In genomic region chr7:117731455-117731854, GRCh38 we compare ENCODE assay signal across 9 cellular contexts.
DNase-seq lines count a peak whose midpoint lies in the region; ATAC-seq and TF ChIP-seq lines count a peak whose summit lies in the region.
"Had no signal": no experiment of that assay in that cellular context is flagged by ENCODE, and none has a peak within 500 bp of the region (broad histone marks: within the 10 kb centered on the region; RNA-seq: fewer than 3 reads in every experiment).

No MANE protein-coding gene starts in this region.

- H3K9me3 Mint-ChIP-seq in endothelial cell (ENCODE audit: unreplicated experiment) = no peaks in the 10 kb centered on the region
- H3K9me3 Mint-ChIP-seq: brain had no signal

- H3K4me3 ChIP-seq in GM23248 = no peak overlapping the region

- H2AFZ ChIP-seq in GM23248 = no peak overlapping the region

- TF ChIP-seq CTCF in GM13976 (IDR thresholded peaks at IDR 0.05; ENCODE audit: borderline replicate concordance, control extremely low read depth, extremely low read depth, insufficient read depth, missing control alignments) = no peak
- TF ChIP-seq CTCF in endothelial cell (IDR thresholded peaks at IDR 0.05; ENCODE audit: unreplicated experiment) = no peak

- no peaks in the 10 kb centered on the region for H3K36me3 ChIP-seq in GM23248 (ENCODE audit: low read depth)

- DNase-seq in GM13976 (ENCODE audit: low spot score) = peak; percentile 68
- DNase-seq in endothelial cell (ENCODE audit: low spot score) = peak; percentile 6
- DNase-seq in central memory CD4-positive, alpha-beta T cell = no peak
- no peak for DNase-seq in LoVo (ENCODE audit: low spot score)
- DNase-seq in COR-L47 (lab: John Stamatoyannopoulos, UW) = no peak
- no peak for DNase-seq in GM23248

- no peaks in the 10 kb centered on the region for H4K20me1 ChIP-seq in GM23248 (ENCODE audit: insufficient read depth)

- H3K27me3 Mint-ChIP-seq in endothelial cell (ENCODE audit: unreplicated experiment) = no peaks in the 10 kb centered on the region
- H3K27me3 Mint-ChIP-seq: brain had no signal

- H3K27ac ChIP-seq in GM23248 = no peak overlapping the region

- peak; percentile 85 for ATAC-seq in GM19455 (IDR thresholded peaks at IDR 0.05; ENCODE audit: unreplicated experiment)
- ATAC-seq in HG03196 (IDR thresholded peaks at IDR 0.05; ENCODE audit: unreplicated experiment) = peak; percentile 85

- no peak overlapping the region for H3K9ac ChIP-seq in GM23248

- peaks cover 4% of the 10 kb centered on the region for H3K4me1 Mint-ChIP-seq in endothelial cell (ENCODE audit: unreplicated experiment)

- peak overlapping the region; percentile 79 for H3K27ac Mint-ChIP-seq in endothelial cell (ENCODE audit: unreplicated experiment)
- H3K27ac Mint-ChIP-seq: brain had no signal

- in situ Hi-C loops in GM13976 (cut with MboI; ENCODE audit: low sequenced_read_pairs, unreplicated experiment) = no loop called here
- in situ Hi-C loops in GM23248 (cut with MboI) = no loop called here

- no peak overlapping the region for H3K4me3 Mint-ChIP-seq in endothelial cell (ENCODE audit: unreplicated experiment)
- H3K4me3 Mint-ChIP-seq: brain had no signal

- no peaks in the 10 kb centered on the region for H3K4me1 ChIP-seq in GM23248 (ENCODE audit: insufficient read depth)

- H3K36me3 Mint-ChIP-seq in endothelial cell (ENCODE audit: low read depth, unreplicated experiment) = peaks cover 11% of the 10 kb centered on the region

- no peaks in the 10 kb centered on the region for H3K9me3 ChIP-seq in GM23248 (ENCODE audit: low read depth)

- H3K4me2 ChIP-seq in GM23248 (ENCODE audit: unreplicated experiment) = no peak overlapping the region

- H3K9me2 ChIP-seq in GM23248 (ENCODE audit: insufficient read depth) = no peaks in the 10 kb centered on the region

- H3K79me2 ChIP-seq in GM23248 (ENCODE audit: insufficient read depth) = no peaks in the 10 kb centered on the region

- peaks cover 24% of the 10 kb centered on the region for H3K27me3 ChIP-seq in GM23248 (replicated peaks; ENCODE audit: insufficient read depth)

- no peaks in the 10 kb centered on the region for H3F3A ChIP-seq in GM23248 (ENCODE audit: insufficient read depth)

- WGBS in GM23248 (ENCODE audit: low coverage in 1 of 2, low lambda C conversion rate in 2 of 2, missing lambda C conversion rate in 2 of 2), 2 experiments = 4 to 15% methylated on average over 6 of the region's 6 CpGs

Comparison
In these comparisons a context has a peak if more than half of its experiments do, and no peak if none do; other contexts are left out.
1. DNase-seq: peak in GM13976 (single experiment) and endothelial cell (single experiment); none in central memory CD4-positive, alpha-beta T cell (single experiment), LoVo (single experiment), COR-L47 (single experiment) and GM23248 (single experiment).